Comparison of ENCODE assay signal across 33 cellular contexts in the genomic region with DNA sequence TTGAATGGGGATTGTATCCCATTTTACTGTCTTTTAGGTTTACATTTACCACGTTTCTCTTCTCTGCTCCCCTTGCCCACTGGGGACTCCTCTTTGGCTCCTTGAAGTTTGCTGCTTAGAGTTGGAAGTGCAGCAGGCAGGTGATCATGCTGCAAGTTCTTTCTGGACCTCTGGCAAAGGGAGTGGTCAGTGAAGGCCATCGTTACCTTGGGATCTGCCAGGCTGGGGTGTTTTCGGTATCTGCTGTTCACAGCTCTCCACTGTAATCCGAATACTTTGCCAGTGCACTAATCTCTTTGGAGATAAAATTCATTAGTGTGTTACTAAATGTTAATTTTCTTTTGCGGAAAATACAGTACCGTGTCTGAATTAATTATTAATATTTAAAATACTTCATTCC. TPM values are rescaled to one million over a fixed set of nuclear protein-coding genes. Genes with fewer than 3 reads are reported as not detected.
"Had no signal": no experiment of that assay in that cellular context is flagged by ENCODE, and none has a peak within 500 bp of the region (broad histone marks: within the 10 kb centered on the region; RNA-seq: fewer than 3 reads in every experiment).

No MANE protein-coding gene starts in this region.

- H3K27ac ChIP-seq: ascending aorta, cardiac muscle cell, coronary artery, dorsolateral prefrontal cortex, left ventricle myocardium inferior, neural progenitor cell, parathyroid adenoma, psoas muscle, stomach, tibial artery, upper lobe of right lung had no signal

- H3K9me3 Mint-ChIP-seq: activated T-helper 2 cell treated with anti-CD3 and anti-CD28 coated beads, Interferon-gamma antibody, Interleukin-2, Interleukin-4, amounts not matched to agents 10 μg/mL and 5 μg/mL and 100 μg/mL, durations not matched to agents 14 hours and 24 hours and 36 hours; brain; mesothelial cell of epicardium; neural progenitor cell; stimulated activated memory B cell treated with anti-CD40 and anti-IgM and Interleukin-4, amounts not matched to agents 10 μg/mL and 1 μg/mL and 100 μg/mL, for 72 hours; T-cell; T-helper 2 cell treated with Interferon-gamma antibody and Interleukin-4, amounts not matched to agents 5 μg/mL and 100 μg/mL, for 36 hours had no signal

- H2AFZ ChIP-seq: neural progenitor cell, parathyroid adenoma had no signal

- DNase-seq: activated CD4-positive, alpha-beta T cell treated with anti-CD3 and anti-CD28 coated beads for 36 hours; activated CD4-positive, alpha-beta T cell treated with anti-CD3 and anti-CD28 coated beads, Interleukin-2, amount 50 U/mL, for 48 hours; activated CD4-positive, CD25-positive, alpha-beta regulatory T cell; activated CD8-positive, alpha-beta memory T cell treated with anti-CD3 and anti-CD28 coated beads for 24 hours; cerebellar nuclear complex; dorsolateral prefrontal cortex; effector memory CD4-positive, alpha-beta T cell; glutamatergic neuron; left ventricle myocardium inferior; naive thymus-derived CD4-positive, alpha-beta T cell; occipital lobe; psoas muscle; stimulated activated CD4-positive, alpha-beta T cell treated with anti-CD3 and anti-CD28 coated beads, Interleukin-1b, Interleukin-23, amount 100 ng/mL, for 48 hours; stimulated activated CD4-positive, alpha-beta T cell treated with anti-CD3 and anti-CD28 coated beads, Interleukin-4, amount 100 ng/mL, for 4 hours; stimulated activated CD8-positive, alpha-beta memory T cell treated with anti-CD3 and anti-CD28 coated beads, Interleukin-4, amount 100 ng/mL, for 48 hours; stomach; T-cell; tibial artery; upper lobe of right lung had no signal

- H3K4me3 Mint-ChIP-seq: activated CD4-positive, alpha-beta T cell treated with anti-CD3 and anti-CD28 coated beads for 36 hours; activated naive CD8-positive, alpha-beta T cell; brain; mesothelial cell of epicardium; naive thymus-derived CD4-positive, alpha-beta T cell; neural progenitor cell; stimulated activated memory B cell treated with anti-CD40 and anti-IgM and Interleukin-4, amounts not matched to agents 10 μg/mL and 1 μg/mL and 100 μg/mL, for 72 hours; T-cell; T-helper 2 cell treated with Interferon-gamma antibody and Interleukin-4, amounts not matched to agents 5 μg/mL and 100 μg/mL, for 36 hours had no signal

- H3K4me1 ChIP-seq: ascending aorta, neural progenitor cell, psoas muscle, tibial artery, upper lobe of right lung had no signal

- H3K27ac Mint-ChIP-seq: activated CD4-positive, alpha-beta T cell treated with anti-CD3 and anti-CD28 coated beads for 36 hours; activated T-helper 2 cell treated with anti-CD3 and anti-CD28 coated beads, Interferon-gamma antibody, Interleukin-2, Interleukin-4, amounts not matched to agents 10 μg/mL and 5 μg/mL and 100 μg/mL, durations not matched to agents 14 hours and 24 hours and 36 hours; mesothelial cell of epicardium; neural progenitor cell; stimulated activated memory B cell treated with anti-CD40 and anti-IgM and Interleukin-4, amounts not matched to agents 10 μg/mL and 1 μg/mL and 100 μg/mL, for 72 hours; T-helper 2 cell treated with Interferon-gamma antibody and Interleukin-4, amounts not matched to agents 5 μg/mL and 100 μg/mL, for 36 hours had no signal

- H3K4me3 ChIP-seq: ascending aorta, cardiac muscle cell, coronary artery, dorsolateral prefrontal cortex, left ventricle myocardium inferior, neural progenitor cell, psoas muscle, smooth muscle cell, stomach, tibial artery, upper lobe of right lung had no signal

- H3K4me2 ChIP-seq: neural progenitor cell, smooth muscle cell had no signal

- ATAC-seq: activated CD4-positive, alpha-beta T cell treated with anti-CD3 and anti-CD28 coated beads for 36 hours; naive thymus-derived CD4-positive, alpha-beta T cell; psoas muscle; stimulated activated memory B cell treated with anti-CD40 and anti-IgM and Interleukin-4, amounts not matched to agents 10 μg/mL and 1 μg/mL and 100 μg/mL, for 72 hours; T-cell; upper lobe of right lung had no signal

- H3K27me3 Mint-ChIP-seq: activated CD4-positive, alpha-beta T cell treated with anti-CD3 and anti-CD28 coated beads for 36 hours; activated naive CD8-positive, alpha-beta T cell; brain; naive thymus-derived CD4-positive, alpha-beta T cell; stimulated activated memory B cell treated with anti-CD40 and anti-IgM and Interleukin-4, amounts not matched to agents 10 μg/mL and 1 μg/mL and 100 μg/mL, for 72 hours; T-cell had no signal

- H3K27me3 ChIP-seq: ascending aorta, cardiac muscle cell, dorsolateral prefrontal cortex, neural progenitor cell, stomach, tibial artery, upper lobe of right lung had no signal

RNA-seq across cellular contexts. Expression of a gene that starts 9.1 kb away (rescaled TPM):
- total RNA-seq: ascending aorta, cardiac muscle cell, epithelial cell of proximal tubule, frontal cortex, left ventricle myocardium inferior, occipital lobe had no signal
- polyA plus RNA-seq: stomach had no signal
